In genomic region chrY:7712274-7712673, GRCh38 we compare ENCODE assay signal across 19 cellular contexts.
DNase-seq lines count a peak whose midpoint lies in the region; ATAC-seq and TF ChIP-seq lines count a peak whose summit lies in the region.
"Had no signal": no experiment of that assay in that cellular context is flagged by ENCODE, and none has a peak within 500 bp of the region (broad histone marks: within the 10 kb centered on the region; RNA-seq: fewer than 3 reads in every experiment).

No MANE protein-coding gene starts in this region.

- no peak overlapping the region for H3K4me3 ChIP-seq in cardiac fibroblast (replicated peaks in 1 of 2; ENCODE audit: low read depth in 2 of 2, low read length in 2 of 2)
- no peak overlapping the region for H3K4me3 ChIP-seq in sigmoid colon
- H3K4me3 ChIP-seq: GM12878, Peyer's patch had no signal

- DNase-seq in A172 (ENCODE audit: low spot score) (peak; percentile 52), HS-5 (ENCODE audit: low read depth) (peak; percentile 18), cardiac fibroblast (ENCODE audit: low read depth in 2 of 2) (peak; percentile 51 to 70), foreskin keratinocyte (peak; percentile 56 to 75), posterior vena cava (ENCODE audit: low spot score) (no peak), sigmoid colon (no peak), NCI-H526 (lab: John Stamatoyannopoulos, UW) (no peak)
- DNase-seq: C1 segment of cervical spinal cord, KG1, MM.1S, NCI-H1105 treated with DMSO at 0.1 percent for 48 hours, NCI-H187 treated with DMSO at 0.1 percent for 48 hours, NCI-H82, Peyer's patch, SHP77 treated with DMSO at 0.1 percent for 48 hours had no signal

- H3K27ac ChIP-seq in foreskin keratinocyte (peak overlapping the region; percentile 45), sigmoid colon (no peak overlapping the region)
- H3K27ac ChIP-seq: 22Rv1, Peyer's patch had no signal

- no peak for TF ChIP-seq EP300 in sigmoid colon (IDR thresholded peaks at IDR 0.05)

- no peak for TF ChIP-seq POLR2A in sigmoid colon (IDR thresholded peaks at IDR 0.05)

- no peaks in the 10 kb centered on the region for H3K27me3 ChIP-seq in foreskin keratinocyte
- H3K27me3 ChIP-seq in sigmoid colon: no peaks in the 10 kb centered on the region
- H3K27me3 ChIP-seq: Peyer's patch had no signal

- no peaks in the 10 kb centered on the region for H3K36me3 ChIP-seq in sigmoid colon
- H3K36me3 ChIP-seq: Peyer's patch had no signal

- ATAC-seq in foreskin keratinocyte (peak; percentile 61), HG02642 (IDR thresholded peaks at IDR 0.05; ENCODE audit: poor library complexity, unreplicated experiment) (no peak)
- ATAC-seq: GM12878, HCT116 had no signal

- H3K9me3 ChIP-seq in sigmoid colon: no peaks in the 10 kb centered on the region
- H3K9me3 ChIP-seq: Peyer's patch had no signal

- intact Hi-C loops in posterior vena cava (cut with DNase I): no loop called here
- intact Hi-C loops in sigmoid colon (cut with DNase I): no loop called here

- 78 to 85% methylated on average over 3 of the region's 3 CpGs for WGBS in sigmoid colon, 2 donors

- TF ChIP-seq CTCF in cardiac fibroblast (IDR thresholded peaks at IDR 0.05; ENCODE audit: low read depth, low read length) (no peak), foreskin keratinocyte (conservative IDR thresholded peaks at IDR 0.05) (no peak), sigmoid colon (IDR thresholded peaks at IDR 0.05) (no peak)

- H3K4me1 ChIP-seq in foreskin keratinocyte: peaks cover 39% of the 10 kb centered on the region
- H3K4me1 ChIP-seq in sigmoid colon: no peaks in the 10 kb centered on the region
- H3K4me1 ChIP-seq: Peyer's patch had no signal

Comparison
In these comparisons a context has a peak if more than half of its experiments do, and no peak if none do; other contexts are left out.
1. DNase-seq: peak in A172 (single experiment), HS-5 (single experiment), cardiac fibroblast (2 of 2) and foreskin keratinocyte (2 of 2); none in posterior vena cava (single experiment), sigmoid colon (single experiment) and NCI-H526 (0 of 2).